In the genomic region with DNA sequence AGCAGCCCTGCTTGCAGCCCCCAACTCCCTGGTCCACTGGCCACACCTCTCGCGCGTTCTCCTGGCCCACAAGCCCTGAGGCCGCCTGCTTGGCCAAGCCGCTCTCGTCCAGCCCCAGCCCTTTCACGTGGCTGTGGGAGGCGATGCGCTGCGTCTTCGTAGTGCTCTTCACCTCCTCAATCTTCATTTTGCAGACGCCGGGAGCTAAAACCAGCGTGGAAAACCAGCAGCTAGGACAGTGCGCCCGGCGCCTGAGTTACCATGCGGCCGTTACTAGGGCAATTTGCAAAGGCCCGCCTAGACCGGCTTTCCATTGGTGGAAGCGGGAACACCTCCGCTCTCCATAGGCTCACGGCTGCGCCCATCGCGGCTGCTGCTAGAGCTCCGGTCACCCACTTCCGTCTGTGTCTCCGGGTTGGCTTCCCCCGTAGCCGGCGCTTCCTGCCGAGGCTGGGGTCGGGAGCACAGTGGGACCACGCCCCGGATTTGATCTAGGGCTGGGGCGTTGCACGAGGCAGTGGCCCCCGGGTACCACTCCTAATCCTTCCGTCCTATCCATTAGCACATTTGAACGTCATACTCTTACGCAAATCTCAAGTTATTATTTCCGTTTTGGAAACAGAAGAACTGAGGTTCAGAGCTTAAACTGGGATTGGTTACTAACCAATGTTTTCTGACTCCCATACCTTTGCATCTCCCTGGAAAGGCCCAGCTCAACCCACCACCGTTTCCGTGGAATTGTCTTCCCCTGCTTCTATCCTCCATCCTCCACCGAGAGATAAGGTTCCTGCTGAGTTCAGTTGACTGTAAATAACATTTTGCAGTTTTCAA, we compare ENCODE assay signal across 8 cellular contexts. TPM values are rescaled to one million over a fixed set of nuclear protein-coding genes. Genes with fewer than 3 reads are reported as not detected.
A peak's percentile ranks its signal among the peaks of the same experiment; 100 is the strongest.
DNase-seq lines count a peak whose midpoint lies in the region; ATAC-seq, FAIRE-seq and TF ChIP-seq lines count a peak whose summit lies in the region.

A gene (minus strand): TSS at position 275 of the 831 bp plus-strand sequence. CDS start 88 bp downstream, at position 187.

- no peaks in the 10 kb centered on the region for H3K9me3 ChIP-seq in pancreas
- H3K9me3 ChIP-seq in tibial artery, result no peaks in the 10 kb centered on the region

- H3K36me3 ChIP-seq in pancreas (no peaks in the 10 kb centered on the region), tibial artery (no peaks in the 10 kb centered on the region)

- 2 to 3% methylated on average over 47 of the region's 47 CpGs for WGBS in pancreas, 2 donors

- ATAC-seq in HG02759 (IDR thresholded peaks at IDR 0.05; ENCODE audit: unreplicated experiment), result peak; percentile 99
- ATAC-seq in Right ventricle myocardium inferior, result peak; percentile 100
- peak; percentile 100 for ATAC-seq in pancreas

- H3K27ac ChIP-seq in pancreas (peak within 1 kb of the TSS; percentile 35 to 52 (median 44)), tibial artery (peak within 1 kb of the TSS; percentile 56 to 71)

- peak; percentile 53 for FAIRE-seq in pancreas (lab: Jason Lieb, UNC)

- H3K4me1 ChIP-seq in pancreas, result peaks cover 0 to 8% (median 0%) of the 10 kb centered on the region in 3 donors
- peaks cover 0 to 13% (median 11%) of the 10 kb centered on the region in 4 donors for H3K4me1 ChIP-seq in tibial artery

- DNase-seq in GM12864 (ENCODE audit: low read depth), result peak; percentile 93
- DNase-seq in NCI-H1417 (lab: John Stamatoyannopoulos, UW), result peak; percentile 97 to 100 (median 100)
- peak; percentile 97 to 98 for DNase-seq in SW 1271 (lab: John Stamatoyannopoulos, UW)
- peak; percentile 97 for DNase-seq in activated naive CD8-positive, alpha-beta T cell treated with anti-CD3 and anti-CD28 coated beads, Interleukin-2, amount 50 U/mL, for 16 hours (ENCODE audit: low read depth, low spot score)
- DNase-seq in Right ventricle myocardium inferior (ENCODE audit: missing footprints), result peak; percentile 99
- DNase-seq in pancreas, result peak; percentile 94 to 99 (median 96)
- DNase-seq in tibial artery, result peak; percentile 96 to 98

- H3K4me3 ChIP-seq in GM12864 (ENCODE audit: low read depth, low read length) (peak within 1 kb of the TSS; percentile 90), pancreas (peak within 1 kb of the TSS; percentile 53 to 96 (median 84)), tibial artery (peak within 1 kb of the TSS; percentile 74 to 86)

- intact Hi-C loops in Right ventricle myocardium inferior (cut with DNase I) (no loop called here), pancreas (cut with DNase I) (no loop called here), tibial artery (cut with DNase I; ENCODE audit: low total_unique reads) (loop anchor here (10.0 kb wide), 1 partner anchor 49 kb away; no protein-coding TSS in a partner anchor)

- TF ChIP-seq CTCF in GM12864 (IDR thresholded peaks at IDR 0.05; ENCODE audit: low read depth, low read length, missing control alignments), result no peak
- TF ChIP-seq CTCF in pancreas (IDR thresholded peaks at IDR 0.05), result no peak
- TF ChIP-seq CTCF in tibial artery (IDR thresholded peaks at IDR 0.05), result no peak

- H3K27me3 ChIP-seq in pancreas, result no peaks in the 10 kb centered on the region
- no peaks in the 10 kb centered on the region for H3K27me3 ChIP-seq in tibial artery

RNA-seq across cellular contexts. Expression of the gene that starts here (rescaled TPM):
- total RNA-seq in Right ventricle myocardium inferior (21.4 TPM), pancreas (10 to 100 TPM in 3 of 6 donors, 1 to 10 TPM in 3; 3.7 to 13.3 (median 10.0) TPM)
- 10 to 100 TPM in 1 of 2 donors, 1 to 10 TPM in 1; 7.6 to 12.6 TPM for polyA plus RNA-seq in pancreas

Comparison
In these comparisons a context has a peak if more than half of its experiments do, and no peak if none do; other contexts are left out.
1. Peak in every context shown above with its lines: DNase-seq, ATAC-seq, H3K4me3 ChIP-seq and H3K27ac ChIP-seq.